In genomic region chr2:207129821-207130220, GRCh38 we compare ENCODE assay signal across 29 cellular contexts. TPM values are rescaled to one million over a fixed set of nuclear protein-coding genes. Genes with fewer than 3 reads are reported as not detected.
DNase-seq lines count a peak whose midpoint lies in the region; ATAC-seq, FAIRE-seq and TF ChIP-seq lines count a peak whose summit lies in the region.
"Had no signal": no experiment of that assay in that cellular context is flagged by ENCODE, and none has a peak within 500 bp of the region (broad histone marks: within the 10 kb centered on the region; RNA-seq: fewer than 3 reads in every experiment).

No MANE protein-coding gene starts in this region.

- peaks cover 11% of the 10 kb centered on the region for H3K36me3 Mint-ChIP-seq in IgD-negative memory B cell
- H3K36me3 Mint-ChIP-seq in activated CD4-positive, alpha-beta memory T cell treated with anti-CD3 and anti-CD28 coated beads, Interleukin-2, amount 10 ng/mL, durations not matched to agents 7 days and 5 days (ENCODE audit: low read depth), result peaks cover 48% of the 10 kb centered on the region

- intact Hi-C loops in gastrocnemius medialis (cut with DNase I; ENCODE audit: low total_unique reads), result loop anchor here (5.0 kb wide), 2 partner anchors 37 to 38 kb away; partner anchors contain the start of gene KLF7

- H3K27me3 ChIP-seq in bronchial epithelial cell (ENCODE audit: control insufficient read depth, insufficient read depth, low read length) (no peaks in the 10 kb centered on the region), gastrocnemius medialis (no peaks in the 10 kb centered on the region)
- H3K27me3 ChIP-seq: BE2C, brain microvascular endothelial cell, neural progenitor cell, SJSA1 had no signal

- H3K9me3 ChIP-seq in gastrocnemius medialis, result no peaks in the 10 kb centered on the region
- H3K9me3 ChIP-seq: BE2C, SJSA1 had no signal

- no peak overlapping the region for H3K4me3 ChIP-seq in bronchial epithelial cell (ENCODE audit: low read depth, low read length)
- no peak overlapping the region for H3K4me3 ChIP-seq in gastrocnemius medialis
- H3K4me3 ChIP-seq: lung, neural progenitor cell, SJSA1 had no signal

- POLR2A ChIA-PET in activated CD4-positive, alpha-beta memory T cell treated with anti-CD3 and anti-CD28 coated beads, Interleukin-2, amount 10 ng/mL, durations not matched to agents 7 days and 5 days (lab: Charles Lee), result interaction anchor here (2.3 kb wide), 1 partner anchor 12 kb away, joined by 7 read pairs; no protein-coding TSS in a partner anchor

- H3K4me3 Mint-ChIP-seq in IgD-negative memory B cell, result no peak overlapping the region
- no peak overlapping the region for H3K4me3 Mint-ChIP-seq in activated CD4-positive, alpha-beta memory T cell treated with anti-CD3 and anti-CD28 coated beads, Interleukin-2, amount 10 ng/mL, durations not matched to agents 7 days and 5 days
- H3K4me3 Mint-ChIP-seq: activated CD4-positive, alpha-beta T cell treated with anti-CD3 and anti-CD28 coated beads for 36 hours; neural progenitor cell; T-helper 1 cell treated with Interleukin-12 subunit alpha and Interleukin-12 subunit beta and Interleukin-4 antibody, amounts not matched to agents 30 μg/mL and 1 μg/mL, for 36 hours had no signal

- CTCF ChIA-PET in activated CD4-positive, alpha-beta memory T cell treated with anti-CD3 and anti-CD28 coated beads, Interleukin-2, amount 10 ng/mL, durations not matched to agents 7 days and 5 days (lab: Charles Lee), result no interaction called here

- ATAC-seq in gastrocnemius medialis (no peak), GM21723 (IDR thresholded peaks at IDR 0.05; ENCODE audit: unreplicated experiment) (no peak)
- ATAC-seq: activated CD4-positive, alpha-beta T cell treated with anti-CD3 and anti-CD28 coated beads for 36 hours; esophagus mucosa had no signal

- peak; percentile 55 for DNase-seq in NCI-H748 (lab: John Stamatoyannopoulos, UW; ENCODE audit: unreplicated experiment)
- DNase-seq in NCI-H748 treated with DMSO at 0.1 percent for 48 hours (lab: John Stamatoyannopoulos, UW), result no peak
- DNase-seq in bronchial epithelial cell (ENCODE audit: low read depth), result peak; percentile 39
- no peak for DNase-seq in gastrocnemius medialis
- DNase-seq in activated CD4-positive, alpha-beta memory T cell treated with anti-CD3 and anti-CD28 coated beads, Interleukin-2, amount 10 ng/mL, durations not matched to agents 7 days and 5 days, result no peak
- DNase-seq in OCI-M1 (lab: John Stamatoyannopoulos, UW), result no peak
- DNase-seq: activated CD4-positive, alpha-beta T cell treated with anti-CD3 and anti-CD28 coated beads for 36 hours; activated CD8-positive, alpha-beta memory T cell treated with anti-CD3 and anti-CD28 coated beads for 24 hours; activated gamma-delta T cell treated with Interleukin-2 at 50 U/mL for 16 hours; activated T-cell treated with anti-CD3 and anti-CD28 coated beads, Interleukin-2, amount 50 U/mL, for 1 hour; BE2C; brain microvascular endothelial cell; DMS79; effector memory CD4-positive, alpha-beta T cell; GF-D8; GOT3; islet precursor cell; MV-4-11; NCI-H1694 treated with DMSO at 0.1 percent for 48 hours had no signal

- peaks cover 33 to 40% of the 10 kb centered on the region in 2 donors for H3K4me1 ChIP-seq in gastrocnemius medialis

- no peak for FAIRE-seq in bronchial epithelial cell (lab: Jason Lieb, UNC)
- FAIRE-seq: A204.1, colon had no signal

- peak overlapping the region; percentile 79 to 86 (median 81) for H3K27ac ChIP-seq in gastrocnemius medialis
- H3K27ac ChIP-seq: neural progenitor cell, SJSA1 had no signal

- H3K4me1 Mint-ChIP-seq in IgD-negative memory B cell, result peaks cover 13 to 38% (median 38%) of the 10 kb centered on the region in 3 donors
- H3K4me1 Mint-ChIP-seq in activated CD4-positive, alpha-beta memory T cell treated with anti-CD3 and anti-CD28 coated beads, Interleukin-2, amount 10 ng/mL, durations not matched to agents 7 days and 5 days, result peaks cover 26% of the 10 kb centered on the region

- no peak for TF ChIP-seq POLR2A in gastrocnemius medialis (IDR thresholded peaks at IDR 0.05)

- peak overlapping the region in 2 of 3 donors; percentile 52 to 55 for H3K27ac Mint-ChIP-seq in IgD-negative memory B cell
- no peak overlapping the region for H3K27ac Mint-ChIP-seq in activated CD4-positive, alpha-beta memory T cell treated with anti-CD3 and anti-CD28 coated beads, Interleukin-2, amount 10 ng/mL, durations not matched to agents 7 days and 5 days
- H3K27ac Mint-ChIP-seq: activated CD4-positive, alpha-beta T cell treated with anti-CD3 and anti-CD28 coated beads for 36 hours; neural progenitor cell; progenitor cell of endocrine pancreas; T-helper 1 cell treated with Interleukin-12 subunit alpha and Interleukin-12 subunit beta and Interleukin-4 antibody, amounts not matched to agents 30 μg/mL and 1 μg/mL, for 36 hours had no signal

- H3K36me3 ChIP-seq in bronchial epithelial cell (ENCODE audit: control insufficient read depth, insufficient read depth, low read length) (peaks cover 3% of the 10 kb centered on the region), gastrocnemius medialis (no peaks in the 10 kb centered on the region)
- H3K36me3 ChIP-seq: neural progenitor cell had no signal

- no peaks in the 10 kb centered on the region for H3K9me3 Mint-ChIP-seq in IgD-negative memory B cell
- H3K9me3 Mint-ChIP-seq in activated CD4-positive, alpha-beta memory T cell treated with anti-CD3 and anti-CD28 coated beads, Interleukin-2, amount 10 ng/mL, durations not matched to agents 7 days and 5 days, result peaks cover 2% of the 10 kb centered on the region
- H3K9me3 Mint-ChIP-seq: T-helper 1 cell treated with Interleukin-12 subunit alpha and Interleukin-12 subunit beta and Interleukin-4 antibody, amounts not matched to agents 30 μg/mL and 1 μg/mL, for 36 hours had no signal

- no peaks in the 10 kb centered on the region for H3K27me3 Mint-ChIP-seq in IgD-negative memory B cell
- H3K27me3 Mint-ChIP-seq in activated CD4-positive, alpha-beta memory T cell treated with anti-CD3 and anti-CD28 coated beads, Interleukin-2, amount 10 ng/mL, durations not matched to agents 7 days and 5 days, result no peaks in the 10 kb centered on the region
- H3K27me3 Mint-ChIP-seq: activated CD4-positive, alpha-beta T cell treated with anti-CD3 and anti-CD28 coated beads for 36 hours; progenitor cell of endocrine pancreas had no signal

- in situ Hi-C loops in gastrocnemius medialis (cut with MboI; ENCODE audit: low sequenced_read_pairs in 4 of 4), result no loop called here

- TF ChIP-seq CTCF in bronchial epithelial cell (IDR thresholded peaks at IDR 0.05; ENCODE audit: insufficient read depth, low read length, severe bottlenecking) (no peak), gastrocnemius medialis (IDR thresholded peaks at IDR 0.05 in 4 of 5, conservative IDR thresholded peaks at IDR 0.05 in 1 of 5) (no peak)

RNA-seq across cellular contexts. Expression of gene KLF7, which starts 35.9 kb away (rescaled TPM):
- 17.9 TPM for polyA plus RNA-seq in IgD-negative memory B cell
- total RNA-seq in bronchial epithelial cell, result 39.8 and 40.5 TPM in 2 replicates
- 10 to 100 TPM in 1 of 4 donors, 1 to 10 TPM in 3; 6.8 to 12.0 (median 7.6) TPM for total RNA-seq in gastrocnemius medialis
- 10 to 100 TPM; 28.3 to 31.4 TPM for total RNA-seq in activated CD4-positive, alpha-beta memory T cell treated with anti-CD3 and anti-CD28 coated beads, Interleukin-2, amount 10 ng/mL, durations not matched to agents 7 days and 5 days

Comparison
In these comparisons a context has a peak if more than half of its experiments do, and no peak if none do; other contexts are left out.
1. DNase-seq: peak in NCI-H748 (single experiment) and bronchial epithelial cell (single experiment); none in NCI-H748 treated with DMSO at 0.1 percent for 48 hours (single experiment), gastrocnemius medialis (0 of 2), activated CD4-positive, alpha-beta memory T cell treated with anti-CD3 and anti-CD28 coated beads, Interleukin-2, amount 10 ng/mL, durations not matched to agents 7 days and 5 days (single experiment) and OCI-M1 (single experiment).